1 cellular context compared by ENCODE assay signal in the genomic region with DNA sequence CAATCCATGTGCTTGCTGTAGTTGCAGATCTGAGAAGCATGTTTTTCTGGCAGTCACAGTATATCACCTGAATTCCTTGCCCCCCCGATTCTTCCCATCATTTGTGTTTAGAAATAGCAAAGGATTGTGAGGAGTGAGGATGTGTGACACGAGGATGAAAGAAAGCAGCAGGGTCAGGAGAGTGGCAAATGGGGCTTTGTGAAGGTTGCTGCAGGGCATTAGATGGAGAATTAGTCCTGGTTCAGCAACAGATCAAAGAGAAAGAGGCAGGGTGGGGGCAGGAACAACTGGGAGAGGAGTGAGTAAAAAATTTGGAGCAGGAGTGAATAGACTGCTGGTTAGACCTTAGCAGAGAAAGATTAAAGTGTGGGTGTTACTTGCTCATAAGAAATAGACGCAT.
TF ChIP-seq lines count a peak whose summit lies in the region.

No MANE protein-coding gene starts in this region.

TF ChIP-seq in H1, 55 proteins besides CTCF, POLR2A, EP300 and RAD21 (continued from another document):
- TF ChIP-seq, protein P1, sequence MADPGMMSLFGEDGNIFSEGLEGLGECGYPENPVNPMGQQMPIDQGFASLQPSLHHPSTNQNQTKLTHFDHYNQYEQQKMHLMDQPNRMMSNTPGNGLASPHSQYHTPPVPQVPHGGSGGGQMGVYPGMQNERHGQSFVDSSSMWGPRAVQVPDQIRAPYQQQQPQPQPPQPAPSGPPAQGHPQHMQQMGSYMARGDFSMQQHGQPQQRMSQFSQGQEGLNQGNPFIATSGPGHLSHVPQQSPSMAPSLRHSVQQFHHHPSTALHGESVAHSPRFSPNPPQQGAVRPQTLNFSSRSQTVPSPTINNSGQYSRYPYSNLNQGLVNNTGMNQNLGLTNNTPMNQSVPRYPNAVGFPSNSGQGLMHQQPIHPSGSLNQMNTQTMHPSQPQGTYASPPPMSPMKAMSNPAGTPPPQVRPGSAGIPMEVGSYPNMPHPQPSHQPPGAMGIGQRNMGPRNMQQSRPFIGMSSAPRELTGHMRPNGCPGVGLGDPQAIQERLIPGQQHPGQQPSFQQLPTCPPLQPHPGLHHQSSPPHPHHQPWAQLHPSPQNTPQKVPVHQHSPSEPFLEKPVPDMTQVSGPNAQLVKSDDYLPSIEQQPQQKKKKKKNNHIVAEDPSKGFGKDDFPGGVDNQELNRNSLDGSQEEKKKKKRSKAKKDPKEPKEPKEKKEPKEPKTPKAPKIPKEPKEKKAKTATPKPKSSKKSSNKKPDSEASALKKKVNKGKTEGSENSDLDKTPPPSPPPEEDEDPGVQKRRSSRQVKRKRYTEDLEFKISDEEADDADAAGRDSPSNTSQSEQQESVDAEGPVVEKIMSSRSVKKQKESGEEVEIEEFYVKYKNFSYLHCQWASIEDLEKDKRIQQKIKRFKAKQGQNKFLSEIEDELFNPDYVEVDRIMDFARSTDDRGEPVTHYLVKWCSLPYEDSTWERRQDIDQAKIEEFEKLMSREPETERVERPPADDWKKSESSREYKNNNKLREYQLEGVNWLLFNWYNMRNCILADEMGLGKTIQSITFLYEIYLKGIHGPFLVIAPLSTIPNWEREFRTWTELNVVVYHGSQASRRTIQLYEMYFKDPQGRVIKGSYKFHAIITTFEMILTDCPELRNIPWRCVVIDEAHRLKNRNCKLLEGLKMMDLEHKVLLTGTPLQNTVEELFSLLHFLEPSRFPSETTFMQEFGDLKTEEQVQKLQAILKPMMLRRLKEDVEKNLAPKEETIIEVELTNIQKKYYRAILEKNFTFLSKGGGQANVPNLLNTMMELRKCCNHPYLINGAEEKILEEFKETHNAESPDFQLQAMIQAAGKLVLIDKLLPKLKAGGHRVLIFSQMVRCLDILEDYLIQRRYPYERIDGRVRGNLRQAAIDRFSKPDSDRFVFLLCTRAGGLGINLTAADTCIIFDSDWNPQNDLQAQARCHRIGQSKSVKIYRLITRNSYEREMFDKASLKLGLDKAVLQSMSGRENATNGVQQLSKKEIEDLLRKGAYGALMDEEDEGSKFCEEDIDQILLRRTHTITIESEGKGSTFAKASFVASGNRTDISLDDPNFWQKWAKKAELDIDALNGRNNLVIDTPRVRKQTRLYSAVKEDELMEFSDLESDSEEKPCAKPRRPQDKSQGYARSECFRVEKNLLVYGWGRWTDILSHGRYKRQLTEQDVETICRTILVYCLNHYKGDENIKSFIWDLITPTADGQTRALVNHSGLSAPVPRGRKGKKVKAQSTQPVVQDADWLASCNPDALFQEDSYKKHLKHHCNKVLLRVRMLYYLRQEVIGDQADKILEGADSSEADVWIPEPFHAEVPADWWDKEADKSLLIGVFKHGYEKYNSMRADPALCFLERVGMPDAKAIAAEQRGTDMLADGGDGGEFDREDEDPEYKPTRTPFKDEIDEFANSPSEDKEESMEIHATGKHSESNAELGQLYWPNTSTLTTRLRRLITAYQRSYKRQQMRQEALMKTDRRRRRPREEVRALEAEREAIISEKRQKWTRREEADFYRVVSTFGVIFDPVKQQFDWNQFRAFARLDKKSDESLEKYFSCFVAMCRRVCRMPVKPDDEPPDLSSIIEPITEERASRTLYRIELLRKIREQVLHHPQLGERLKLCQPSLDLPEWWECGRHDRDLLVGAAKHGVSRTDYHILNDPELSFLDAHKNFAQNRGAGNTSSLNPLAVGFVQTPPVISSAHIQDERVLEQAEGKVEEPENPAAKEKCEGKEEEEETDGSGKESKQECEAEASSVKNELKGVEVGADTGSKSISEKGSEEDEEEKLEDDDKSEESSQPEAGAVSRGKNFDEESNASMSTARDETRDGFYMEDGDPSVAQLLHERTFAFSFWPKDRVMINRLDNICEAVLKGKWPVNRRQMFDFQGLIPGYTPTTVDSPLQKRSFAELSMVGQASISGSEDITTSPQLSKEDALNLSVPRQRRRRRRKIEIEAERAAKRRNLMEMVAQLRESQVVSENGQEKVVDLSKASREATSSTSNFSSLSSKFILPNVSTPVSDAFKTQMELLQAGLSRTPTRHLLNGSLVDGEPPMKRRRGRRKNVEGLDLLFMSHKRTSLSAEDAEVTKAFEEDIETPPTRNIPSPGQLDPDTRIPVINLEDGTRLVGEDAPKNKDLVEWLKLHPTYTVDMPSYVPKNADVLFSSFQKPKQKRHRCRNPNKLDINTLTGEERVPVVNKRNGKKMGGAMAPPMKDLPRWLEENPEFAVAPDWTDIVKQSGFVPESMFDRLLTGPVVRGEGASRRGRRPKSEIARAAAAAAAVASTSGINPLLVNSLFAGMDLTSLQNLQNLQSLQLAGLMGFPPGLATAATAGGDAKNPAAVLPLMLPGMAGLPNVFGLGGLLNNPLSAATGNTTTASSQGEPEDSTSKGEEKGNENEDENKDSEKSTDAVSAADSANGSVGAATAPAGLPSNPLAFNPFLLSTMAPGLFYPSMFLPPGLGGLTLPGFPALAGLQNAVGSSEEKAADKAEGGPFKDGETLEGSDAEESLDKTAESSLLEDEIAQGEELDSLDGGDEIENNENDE (IDR thresholded peaks at IDR 0.05; ENCODE audit: insufficient replicate concordance, low read length): no peak
- TF ChIP-seq SIX5 (IDR thresholded peaks at IDR 0.05; ENCODE audit: low read depth, low read length): no peak
- TF ChIP-seq ASH2L (IDR thresholded peaks at IDR 0.05; ENCODE audit: low read length): no peak
- no peak for TF ChIP-seq TAF1 (IDR thresholded peaks at IDR 0.05; ENCODE audit: low read depth, low read length)
- TF ChIP-seq CTBP2 (IDR thresholded peaks at IDR 0.05; ENCODE audit: borderline replicate concordance, insufficient read depth, insufficient read length, low read length): no peak
- no peak for TF ChIP-seq BCL11A (IDR thresholded peaks at IDR 0.05; ENCODE audit: low read depth in 2 of 2, low read length in 2 of 2)
- no peak for TF ChIP-seq SP2 (IDR thresholded peaks at IDR 0.05; ENCODE audit: low read length)
- no peak for TF ChIP-seq CHD2 (IDR thresholded peaks at IDR 0.05; ENCODE audit: low read length)
- TF ChIP-seq TCF12 (IDR thresholded peaks at IDR 0.05; ENCODE audit: low read depth, low read length): no peak
- TF ChIP-seq SRF (IDR thresholded peaks at IDR 0.05; ENCODE audit: low read depth, low read length): no peak
